In genomic region chr13:114109646-114110045, GRCh38 we compare ENCODE assay signal across 9 cellular contexts. TPM values are rescaled to one million over a fixed set of nuclear protein-coding genes. Genes with fewer than 3 reads are reported as not detected.
DNase-seq lines count a peak whose midpoint lies in the region; ATAC-seq and TF ChIP-seq lines count a peak whose summit lies in the region.
"Had no signal": no experiment of that assay in that cellular context is flagged by ENCODE, and none has a peak within 500 bp of the region (broad histone marks: within the 10 kb centered on the region; RNA-seq: fewer than 3 reads in every experiment).

No MANE protein-coding gene starts in this region.

- intact Hi-C loops in psoas muscle (cut with DNase I): no loop called here

- H3K79me2 ChIP-seq in SK-N-SH (ENCODE audit: insufficient read depth): peaks cover 90% of the 10 kb centered on the region

- CTCF ChIA-PET in SK-N-SH (lab: Yijun Ruan, JAX): interaction anchor here (0.9 to 1.4 kb wide), 7 partner anchors 9 to 293 kb away, joined by 3 to 6 read pairs (median 5); no protein-coding TSS in a partner anchor

- no peak for TF ChIP-seq RAD21 in SK-N-SH (IDR thresholded peaks at IDR 0.05; ENCODE audit: low read length)

- DNase-seq in EH (ENCODE audit: low read depth) (peak; percentile 47), SK-N-SH (peak; percentile 85), endothelial cell (ENCODE audit: low spot score) (no peak), psoas muscle (peak; percentile 65 to 81), GM03348 (ENCODE audit: low spot score) (no peak), NCI-H524 (lab: John Stamatoyannopoulos, UW) (no peak)

- H3K27ac ChIP-seq in SK-N-SH (ENCODE audit: low read depth in 2 of 2, low read length in 1 of 2) (peak overlapping the region; percentile 1 to 87; a peak in 3 of 4 replicates), psoas muscle (peak overlapping the region; percentile 81)

- H3K4me1 ChIP-seq in SK-N-SH (ENCODE audit: control insufficient read depth in 1 of 2, insufficient read depth in 2 of 2, low read depth in 1 of 2, low read length in 1 of 2) (peaks cover 30 to 79% of the 10 kb centered on the region in 2 experiments), psoas muscle (peaks cover 71% of the 10 kb centered on the region)

- no peaks in the 10 kb centered on the region for H3K9me3 Mint-ChIP-seq in endothelial cell (ENCODE audit: unreplicated experiment)

- peak in 1 of 2 experiments; percentile 47; a peak in 2 of 4 replicates for TF ChIP-seq EP300 in SK-N-SH (IDR thresholded peaks at IDR 0.05; ENCODE audit: borderline replicate concordance in 1 of 2, low read depth in 1 of 2, low read length in 1 of 2)

- H4K20me1 ChIP-seq in SK-N-SH (ENCODE audit: insufficient read depth): peaks cover 30% of the 10 kb centered on the region

- no peak for ATAC-seq in psoas muscle
- ATAC-seq in HG03571 (IDR thresholded peaks at IDR 0.05; ENCODE audit: unreplicated experiment): no peak
- no peak for ATAC-seq in HG02610 (IDR thresholded peaks at IDR 0.05; ENCODE audit: unreplicated experiment)

- POLR2A ChIA-PET in SK-N-SH (lab: Yijun Ruan, JAX): interaction anchor here (0.8 to 1.4 kb wide), 2 partner anchors 12 to 22 kb away, joined by 3 to 5 read pairs; no protein-coding TSS in a partner anchor

- H3K9me3 ChIP-seq in SK-N-SH (no peaks in the 10 kb centered on the region), psoas muscle (no peaks in the 10 kb centered on the region)

- H3K9ac ChIP-seq in SK-N-SH: no peak overlapping the region

- H3K9me2 ChIP-seq in SK-N-SH: no peaks in the 10 kb centered on the region

- no peak overlapping the region for H2AFZ ChIP-seq in SK-N-SH (ENCODE audit: low read depth)

- H3K27me3 Mint-ChIP-seq in endothelial cell (ENCODE audit: unreplicated experiment): peaks cover 28% of the 10 kb centered on the region

- H3K4me3 ChIP-seq in SK-N-SH (ENCODE audit: low read depth in 2 of 2, low read length in 1 of 2) (no peak overlapping the region), psoas muscle (no peak overlapping the region)

- no peak overlapping the region for H3K4me2 ChIP-seq in SK-N-SH

- H3K36me3 ChIP-seq in SK-N-SH (replicated peaks in 1 of 2; ENCODE audit: control insufficient read depth in 1 of 2, insufficient read depth in 2 of 2, low read length in 1 of 2) (peaks cover 3 to 4% of the 10 kb centered on the region in 2 experiments), psoas muscle (ENCODE audit: insufficient read depth in 1 of 2, low read depth in 1 of 2) (no peaks in the 10 kb centered on the region)

- peaks cover 24% of the 10 kb centered on the region for H3K36me3 Mint-ChIP-seq in endothelial cell (ENCODE audit: low read depth, unreplicated experiment)

- H3K27ac Mint-ChIP-seq in endothelial cell (ENCODE audit: unreplicated experiment): peak overlapping the region; percentile 30

- whole genome bisulfite sequencing in SK-N-SH (ENCODE audit: low lambda C conversion rate): 58% methylated on average over 16 of the region's 24 CpGs
- WGBS in psoas muscle, 3 donors: 57 to 64% (median 60%) methylated on average over 24 of the region's 24 CpGs

- TF ChIP-seq CTCF in SK-N-SH (IDR thresholded peaks at IDR 0.05) (no peak), endothelial cell (IDR thresholded peaks at IDR 0.05; ENCODE audit: unreplicated experiment) (no peak), psoas muscle (IDR thresholded peaks at IDR 0.05) (no peak)

- H3K4me3 Mint-ChIP-seq in endothelial cell (ENCODE audit: unreplicated experiment): no peak overlapping the region

- H3K27me3 ChIP-seq in SK-N-SH (ENCODE audit: insufficient read depth): no peaks in the 10 kb centered on the region
- no peaks in the 10 kb centered on the region for H3K27me3 ChIP-seq in psoas muscle (ENCODE audit: insufficient read depth in 3 of 3, low read length in 2 of 3)
- H3K27me3 ChIP-seq: dorsolateral prefrontal cortex had no signal

- H3K4me1 Mint-ChIP-seq in endothelial cell (ENCODE audit: unreplicated experiment): peaks cover 72% of the 10 kb centered on the region

- peaks cover 22% of the 10 kb centered on the region for H3F3A ChIP-seq in SK-N-SH (replicated peaks; ENCODE audit: insufficient read depth)

TF ChIP-seq in SK-N-SH, 30 proteins besides CTCF, POLR2A, EP300 and RAD21:
- TF ChIP-seq ELF1 (IDR thresholded peaks at IDR 0.05) (no peak), PBX3 (IDR thresholded peaks at IDR 0.05) (no peak), NFIC (IDR thresholded peaks at IDR 0.05; ENCODE audit: borderline replicate concordance) (no peak), MXI1 (IDR thresholded peaks at IDR 0.05; ENCODE audit: low read depth, low read length) (peak; percentile 53; the same call in 1 of the 2 replicates), FOXM1 (IDR thresholded peaks at IDR 0.05; ENCODE audit: low read depth) (no peak), GATA2 (CRISPR knock-in tag; IDR thresholded peaks at IDR 0.05) (no peak), FOXJ3 (CRISPR knock-in tag; IDR thresholded peaks at IDR 0.05) (peak; percentile 72; the same call in 1 of the 2 replicates), POLR2AphosphoS5 (IDR thresholded peaks at IDR 0.05; ENCODE audit: low read depth, low read length) (no peak), RXRA (IDR thresholded peaks at IDR 0.05; ENCODE audit: borderline replicate concordance, low read depth) (no peak)

RNA-seq across cellular contexts. Expression of gene RASA3, which starts 22.8 kb away (rescaled TPM):
- polyA plus RNA-seq in SK-N-SH (2012; rRNA removed): 23.9 and 25.1 TPM in 2 replicates
- 17.3 and 20.8 TPM in 2 replicates for polyA plus RNA-seq in SK-N-SH (2012; cell fraction: cytosol; rRNA removed)
- 26.8 and 31.9 TPM in 2 replicates for polyA plus RNA-seq in SK-N-SH (2012; cell fraction: nucleus; rRNA removed)
- total RNA-seq in endothelial cell (ENCODE audit: unreplicated experiment): 34.0 TPM
- total RNA-seq in psoas muscle: 10 to 100 TPM in 3 of 4 donors, 1 to 10 TPM in 1; 9.2 to 20.2 (median 14.5) TPM
- polyA plus RNA-seq in psoas muscle: 10 to 100 TPM in 1 of 3 donors, 1 to 10 TPM in 2; 4.8 to 24.4 (median 5.2) TPM

Comparison
In these comparisons a context has a peak if more than half of its experiments do, and no peak if none do; other contexts are left out.
1. DNase-seq: peak in EH (single experiment), SK-N-SH (single experiment) and psoas muscle (2 of 2); none in endothelial cell (single experiment), GM03348 (single experiment) and NCI-H524 (0 of 2).